In genomic region chr4:73406548-73406875, GRCh38 we compare ENCODE assay signal across 1 cellular context.
A peak's percentile ranks its signal among the peaks of the same experiment; 100 is the strongest.
TF ChIP-seq lines count a peak whose summit lies in the region.

No MANE protein-coding gene starts in this region.

TF ChIP-seq in HepG2, 621 proteins besides CTCF, POLR2A, EP300 and RAD21 (continued from another document):
- peak; percentile 20; the same call in 1 of the 2 replicates for TF ChIP-seq ZHX1 (CRISPR knock-in tag; IDR thresholded peaks at IDR 0.05; ENCODE audit: low read depth)
- no peak; the same call in 1 of the 2 replicates for TF ChIP-seq ZFY (CRISPR knock-in tag; IDR thresholded peaks at IDR 0.05)
- no peak for TF ChIP-seq SNRNP70 (IDR thresholded peaks at IDR 0.05; ENCODE audit: low read depth, low read length)
- no peak for TF ChIP-seq YEATS2 (CRISPR knock-in tag; IDR thresholded peaks at IDR 0.05; ENCODE audit: borderline replicate concordance)
- TF ChIP-seq AFF4 (CRISPR knock-in tag; IDR thresholded peaks at IDR 0.05) = 0 out of 2 replicates have a peak, but pooled peaks have one; percentile 3
- no peak for TF ChIP-seq SATB2 (CRISPR knock-in tag; IDR thresholded peaks at IDR 0.05)
- TF ChIP-seq HMGXB3 (CRISPR knock-in tag; IDR thresholded peaks at IDR 0.05; ENCODE audit: borderline replicate concordance) = no peak
- no peak for TF ChIP-seq IRF2 (CRISPR knock-in tag; IDR thresholded peaks at IDR 0.05)
- no peak for TF ChIP-seq PRMT3 (CRISPR knock-in tag; IDR thresholded peaks at IDR 0.05; ENCODE audit: borderline replicate concordance, low read depth)
- TF ChIP-seq MLLT10 (CRISPR knock-in tag; IDR thresholded peaks at IDR 0.05) = peak; percentile 27; the same call in 1 of the 2 replicates
- TF ChIP-seq ZNF101 (CRISPR knock-in tag; IDR thresholded peaks at IDR 0.05; ENCODE audit: borderline replicate concordance, low read depth) = no peak
- no peak for TF ChIP-seq SRSF9 (IDR thresholded peaks at IDR 0.05; ENCODE audit: borderline replicate concordance, insufficient read depth, low read depth, low read length, poor library complexity, severe bottlenecking)
- TF ChIP-seq HNF1B (CRISPR knock-in tag; IDR thresholded peaks at IDR 0.05) = no peak
- TF ChIP-seq SAFB2 (CRISPR knock-in tag; IDR thresholded peaks at IDR 0.05; ENCODE audit: borderline replicate concordance, low read depth) = no peak
- TF ChIP-seq ZNF484 (CRISPR knock-in tag; IDR thresholded peaks at IDR 0.05; ENCODE audit: borderline replicate concordance, low read depth) = no peak
- TF ChIP-seq YEATS4 (CRISPR knock-in tag; IDR thresholded peaks at IDR 0.05; ENCODE audit: borderline replicate concordance) = no peak
- no peak for TF ChIP-seq ZNF556 (CRISPR knock-in tag; IDR thresholded peaks at IDR 0.05; ENCODE audit: borderline replicate concordance)
- no peak for TF ChIP-seq HINFP (CRISPR knock-in tag; IDR thresholded peaks at IDR 0.05; ENCODE audit: low read depth)
- TF ChIP-seq ZBTB10 (CRISPR knock-in tag; IDR thresholded peaks at IDR 0.05; ENCODE audit: borderline replicate concordance) = 0 out of 2 replicates have a peak, but pooled peaks have one; percentile 9
- no peak for TF ChIP-seq GABPA (IDR thresholded peaks at IDR 0.05; ENCODE audit: low read depth, low read length)
- TF ChIP-seq GABPA (CRISPR knock-in tag; IDR thresholded peaks at IDR 0.05; ENCODE audit: low read depth) = 0 out of 2 replicates have a peak, but pooled peaks have one; percentile 16
- no peak for TF ChIP-seq EHMT2 (IDR thresholded peaks at IDR 0.05; ENCODE audit: borderline replicate concordance, low read depth, low read length)
- no peak; the same call in 1 of the 2 replicates for TF ChIP-seq HDAC2 (CRISPR knock-in tag; IDR thresholded peaks at IDR 0.05)
- no peak for TF ChIP-seq POLR2AphosphoS2 (IDR thresholded peaks at IDR 0.05; ENCODE audit: low read depth, low read length)
- TF ChIP-seq ESRRA (CRISPR knock-in tag; IDR thresholded peaks at IDR 0.05; ENCODE audit: low read depth) = no peak
- TF ChIP-seq FUBP1 (CRISPR knock-in tag; IDR thresholded peaks at IDR 0.05; ENCODE audit: borderline replicate concordance) = no peak
- no peak for TF ChIP-seq ZNF75D (CRISPR knock-in tag; IDR thresholded peaks at IDR 0.05; ENCODE audit: borderline replicate concordance)
- no peak for TF ChIP-seq ZNF784 (CRISPR knock-in tag; IDR thresholded peaks at IDR 0.05; ENCODE audit: borderline replicate concordance)
- TF ChIP-seq TSC22D2 (CRISPR knock-in tag; IDR thresholded peaks at IDR 0.05; ENCODE audit: borderline replicate concordance) = no peak
- no peak for TF ChIP-seq ZNF12 (CRISPR knock-in tag; IDR thresholded peaks at IDR 0.05)
- peak; percentile 93 to 94 for TF ChIP-seq MAFK (conservative IDR thresholded peaks at IDR 0.05 in 1 of 2, IDR thresholded peaks at IDR 0.05 in 1 of 2; ENCODE audit: low read length in 2 of 2)
- TF ChIP-seq KDM3A (CRISPR knock-in tag; IDR thresholded peaks at IDR 0.05; ENCODE audit: low read depth) = no peak
- no peak for TF ChIP-seq MNT (IDR thresholded peaks at IDR 0.05)
- no peak for TF ChIP-seq ZNF501 (CRISPR knock-in tag; IDR thresholded peaks at IDR 0.05)
- TF ChIP-seq JUND (CRISPR knock-in tag; IDR thresholded peaks at IDR 0.05) = no peak
- no peak for TF ChIP-seq SYNCRIP (IDR thresholded peaks at IDR 0.05; ENCODE audit: insufficient read depth, low read depth, low read length)
- TF ChIP-seq SRSF4 (IDR thresholded peaks at IDR 0.05; ENCODE audit: low read depth, low read length, poor library complexity, severe bottlenecking) = no peak
